Comparison of ENCODE assay signal across 37 cellular contexts in the genomic region with DNA sequence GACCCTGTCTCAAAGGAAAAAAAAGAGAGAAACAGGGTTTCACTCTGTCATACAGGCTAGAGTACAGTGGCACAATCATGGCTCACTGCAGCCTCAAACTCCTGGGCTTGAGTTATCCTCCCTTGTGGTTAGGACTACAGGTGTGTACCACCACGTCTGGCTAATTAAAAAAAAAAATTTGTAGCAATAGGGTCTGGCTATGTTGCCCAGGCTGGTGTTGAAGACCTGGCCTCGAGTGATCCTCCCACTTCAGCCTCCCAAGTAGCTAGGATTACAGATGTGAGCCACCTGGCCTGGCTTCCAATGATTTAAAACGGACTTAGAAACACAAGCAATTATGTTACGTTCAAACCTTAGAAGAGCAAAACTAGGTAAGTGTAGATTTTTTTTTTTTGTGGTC. TPM values are rescaled to one million over a fixed set of nuclear protein-coding genes. Genes with fewer than 3 reads are reported as not detected.
"Had no signal": no experiment of that assay in that cellular context is flagged by ENCODE, and none has a peak within 500 bp of the region (broad histone marks: within the 10 kb centered on the region; RNA-seq: fewer than 3 reads in every experiment).

No MANE protein-coding gene starts in this region.

- H3K27me3 Mint-ChIP-seq: activated B cell treated with CpG ODN at 0.5 μM for 24 hours; activated CD4-positive, alpha-beta memory T cell treated with anti-CD3 and anti-CD28 coated beads for 36 hours; activated CD4-positive, alpha-beta T cell treated with anti-CD3 and anti-CD28 coated beads, Interleukin-2, amount 10 ng/mL, durations not matched to agents 24 days and 14 days; activated CD8-positive, alpha-beta memory T cell treated with anti-CD3 and anti-CD28 coated beads, Interleukin-2, amount 10 ng/mL, durations not matched to agents 7 days and 5 days; activated CD8-positive, alpha-beta T cell treated with anti-CD3 and anti-CD28 coated beads for 36 hours; activated naive CD4-positive, alpha-beta T cell treated with anti-CD3 and anti-CD28 coated beads, Interleukin-2, amount 50 U/mL, for 24 hours; activated naive CD8-positive, alpha-beta T cell; activated naive CD8-positive, alpha-beta T cell treated with anti-CD3 and anti-CD28 coated beads, Interleukin-2, amount 10 ng/mL, durations not matched to agents 7 days and 5 days; activated naive CD8-positive, alpha-beta T cell treated with anti-CD3 and anti-CD28 coated beads, Interleukin-2, amount 50 U/mL, for 24 hours; activated T-cell treated with anti-CD3 and anti-CD28 coated beads, Interleukin-2, amount 50 U/mL, for 24 hours; brain; central memory CD8-positive, alpha-beta T cell; T-cell had no signal

- H3K36me3 ChIP-seq: cardiac muscle cell, colonic mucosa had no signal

- H3K9me3 ChIP-seq: ascending aorta, colonic mucosa had no signal

- H3K4me1 ChIP-seq: ascending aorta had no signal

- H3K9me3 Mint-ChIP-seq: activated B cell treated with CpG ODN at 0.5 μM for 24 hours; activated CD4-positive, alpha-beta memory T cell treated with anti-CD3 and anti-CD28 coated beads for 36 hours; activated CD4-positive, alpha-beta T cell treated with anti-CD3 and anti-CD28 coated beads, Interleukin-2, amount 10 ng/mL, durations not matched to agents 24 days and 14 days; activated CD8-positive, alpha-beta T cell treated with anti-CD3 and anti-CD28 coated beads for 36 hours; activated naive CD4-positive, alpha-beta T cell treated with anti-CD3 and anti-CD28 coated beads, Interleukin-2, amount 50 U/mL, for 24 hours; activated naive CD8-positive, alpha-beta T cell treated with anti-CD3 and anti-CD28 coated beads, Interleukin-2, amount 10 ng/mL, durations not matched to agents 7 days and 5 days; activated naive CD8-positive, alpha-beta T cell treated with anti-CD3 and anti-CD28 coated beads, Interleukin-2, amount 50 U/mL, for 24 hours; activated T-cell treated with anti-CD3 and anti-CD28 coated beads, Interleukin-2, amount 50 U/mL, for 24 hours; activated T-helper 2 cell treated with anti-CD3 and anti-CD28 coated beads, Interferon-gamma antibody, Interleukin-2, Interleukin-4, amounts not matched to agents 10 μg/mL and 5 μg/mL and 100 μg/mL, durations not matched to agents 14 hours and 24 hours and 36 hours; brain; central memory CD8-positive, alpha-beta T cell; T-cell; T-helper 2 cell treated with Interferon-gamma antibody and Interleukin-4, amounts not matched to agents 5 μg/mL and 100 μg/mL, for 36 hours had no signal

- H3K27ac Mint-ChIP-seq: activated B cell treated with CpG ODN at 0.5 μM for 24 hours; activated CD4-positive, alpha-beta memory T cell treated with anti-CD3 and anti-CD28 coated beads for 36 hours; activated CD4-positive, alpha-beta T cell treated with anti-CD3 and anti-CD28 coated beads, Interleukin-2, amount 10 ng/mL, durations not matched to agents 24 days and 14 days; activated CD8-positive, alpha-beta memory T cell treated with anti-CD3 and anti-CD28 coated beads, Interleukin-2, amount 10 ng/mL, durations not matched to agents 7 days and 5 days; activated CD8-positive, alpha-beta T cell treated with anti-CD3 and anti-CD28 coated beads for 36 hours; activated naive CD4-positive, alpha-beta T cell treated with anti-CD3 and anti-CD28 coated beads, Interleukin-2, amount 50 U/mL, for 24 hours; activated naive CD8-positive, alpha-beta T cell; activated naive CD8-positive, alpha-beta T cell treated with anti-CD3 and anti-CD28 coated beads, Interleukin-2, amount 10 ng/mL, durations not matched to agents 7 days and 5 days; activated naive CD8-positive, alpha-beta T cell treated with anti-CD3 and anti-CD28 coated beads, Interleukin-2, amount 50 U/mL, for 24 hours; activated T-cell treated with anti-CD3 and anti-CD28 coated beads, Interleukin-2, amount 50 U/mL, for 24 hours; activated T-helper 2 cell treated with anti-CD3 and anti-CD28 coated beads, Interferon-gamma antibody, Interleukin-2, Interleukin-4, amounts not matched to agents 10 μg/mL and 5 μg/mL and 100 μg/mL, durations not matched to agents 14 hours and 24 hours and 36 hours; brain; T-helper 2 cell treated with Interferon-gamma antibody and Interleukin-4, amounts not matched to agents 5 μg/mL and 100 μg/mL, for 36 hours had no signal

- H3K4me3 ChIP-seq: ascending aorta, cardiac muscle cell, colonic mucosa had no signal

- DNase-seq: activated B cell treated with CpG ODN at 0.5 μM for 24 hours; activated CD4-positive, alpha-beta memory T cell treated with anti-CD3 and anti-CD28 coated beads for 36 hours; activated CD4-positive, alpha-beta T cell treated with anti-CD3 and anti-CD28 coated beads for 4 hours; activated CD4-positive, alpha-beta T cell treated with anti-CD3 and anti-CD28 coated beads, Interleukin-2, amount 10 ng/mL, durations not matched to agents 24 days and 14 days; activated CD4-positive, alpha-beta T cell treated with anti-CD3 and anti-CD28 coated beads, Interleukin-2, amount 50 U/mL, for 1 hour; activated CD4-positive, alpha-beta T cell treated with anti-CD3 and anti-CD28 coated beads, Interleukin-2, amount 50 U/mL, for 4 hours; activated CD4-positive, CD25-positive, alpha-beta regulatory T cell treated with anti-CD3 and anti-CD28 coated beads, Interleukin-2, amount 50 U/mL, for 72 hours; activated CD8-positive, alpha-beta memory T cell treated with anti-CD3 and anti-CD28 coated beads for 24 hours; activated CD8-positive, alpha-beta memory T cell treated with anti-CD3 and anti-CD28 coated beads, Interleukin-2, amount 10 ng/mL, durations not matched to agents 7 days and 5 days; activated CD8-positive, alpha-beta memory T cell treated with anti-CD3 and anti-CD28 coated beads, Interleukin-2, amount 50 U/mL, for 48 hours; activated CD8-positive, alpha-beta T cell treated with anti-CD3 and anti-CD28 coated beads for 36 hours; activated effector memory CD4-positive, alpha-beta T cell treated with Interleukin-2 at 50 U/mL for 16 hours; activated gamma-delta T cell; activated naive CD4-positive, alpha-beta T cell treated with Interleukin-2 at 50 U/mL for 16 hours; activated naive CD8-positive, alpha-beta T cell treated with anti-CD3 and anti-CD28 coated beads, Interleukin-2, amount 10 ng/mL, durations not matched to agents 7 days and 5 days; activated naive CD8-positive, alpha-beta T cell treated with anti-CD3 and anti-CD28 coated beads, Interleukin-2, amount 50 U/mL, for 24 hours; activated T-cell treated with anti-CD3 and anti-CD28 coated beads, Interleukin-2, amount 50 U/mL, for 24 hours; activated T-cell treated with anti-CD3 and anti-CD28 coated beads, Interleukin-2, amount 50 U/mL, for 48 hours; amygdala; anterior cingulate cortex; caudate nucleus; cerebellar nuclear complex; colonic mucosa; T-cell; T-helper 2 cell; T-helper 9 cell; WERI-Rb-1 had no signal

- H3K27ac ChIP-seq: ascending aorta, cardiac muscle cell, colonic mucosa, WERI-Rb-1 had no signal

- H3K4me1 Mint-ChIP-seq: activated B cell treated with CpG ODN at 0.5 μM for 24 hours, brain had no signal

- ATAC-seq: activated CD8-positive, alpha-beta memory T cell treated with anti-CD3 and anti-CD28 coated beads, Interleukin-2, amount 10 ng/mL, durations not matched to agents 7 days and 5 days; activated CD8-positive, alpha-beta T cell treated with anti-CD3 and anti-CD28 coated beads for 36 hours; activated naive CD8-positive, alpha-beta T cell treated with anti-CD3 and anti-CD28 coated beads, Interleukin-2, amount 50 U/mL, for 24 hours; T-cell had no signal

- H3K4me3 Mint-ChIP-seq: activated B cell treated with CpG ODN at 0.5 μM for 24 hours; activated CD4-positive, alpha-beta memory T cell treated with anti-CD3 and anti-CD28 coated beads for 36 hours; activated CD4-positive, alpha-beta T cell treated with anti-CD3 and anti-CD28 coated beads, Interleukin-2, amount 10 ng/mL, durations not matched to agents 24 days and 14 days; activated CD8-positive, alpha-beta memory T cell treated with anti-CD3 and anti-CD28 coated beads, Interleukin-2, amount 10 ng/mL, durations not matched to agents 7 days and 5 days; activated CD8-positive, alpha-beta T cell treated with anti-CD3 and anti-CD28 coated beads for 36 hours; activated naive CD4-positive, alpha-beta T cell treated with anti-CD3 and anti-CD28 coated beads, Interleukin-2, amount 50 U/mL, for 24 hours; activated naive CD8-positive, alpha-beta T cell; activated naive CD8-positive, alpha-beta T cell treated with anti-CD3 and anti-CD28 coated beads, Interleukin-2, amount 10 ng/mL, durations not matched to agents 7 days and 5 days; activated naive CD8-positive, alpha-beta T cell treated with anti-CD3 and anti-CD28 coated beads, Interleukin-2, amount 50 U/mL, for 24 hours; activated T-cell treated with anti-CD3 and anti-CD28 coated beads, Interleukin-2, amount 50 U/mL, for 24 hours; brain; central memory CD8-positive, alpha-beta T cell; T-cell; T-helper 2 cell treated with Interferon-gamma antibody and Interleukin-4, amounts not matched to agents 5 μg/mL and 100 μg/mL, for 36 hours had no signal

RNA-seq across cellular contexts. Expression of a gene that starts 45.8 kb away (rescaled TPM):
- total RNA-seq: activated CD4-positive, alpha-beta memory T cell treated with anti-CD3 and anti-CD28 coated beads for 36 hours; activated CD4-positive, alpha-beta T cell treated with anti-CD3 and anti-CD28 coated beads, Interleukin-2, amount 10 ng/mL, durations not matched to agents 24 days and 14 days; activated CD8-positive, alpha-beta T cell treated with anti-CD3 and anti-CD28 coated beads for 36 hours; ascending aorta; cardiac muscle cell; chondrocyte; T-helper 1 cell treated with Interleukin-12 subunit alpha and Interleukin-12 subunit beta and Interleukin-4 antibody, amounts not matched to agents 30 ng/mL and 1 ng/mL, for 36 hours had no signal
